In genomic region chr2:200765139-200765951, GRCh38 we compare ENCODE assay signal across 8 cellular contexts. TPM values are rescaled to one million over a fixed set of nuclear protein-coding genes. Genes with fewer than 3 reads are reported as not detected.
DNase-seq lines count a peak whose midpoint lies in the region; ATAC-seq and TF ChIP-seq lines count a peak whose summit lies in the region.

No MANE protein-coding gene starts in this region.

- ATAC-seq in naive thymus-derived CD4-positive, alpha-beta T cell = peak; percentile 22
- no peak for ATAC-seq in GM19324 (IDR thresholded peaks at IDR 0.05; ENCODE audit: low FRiP score, unreplicated experiment)
- no peak for ATAC-seq in GM21737 (IDR thresholded peaks at IDR 0.05; ENCODE audit: unreplicated experiment)

- peaks cover 0 to 28% (median 0%) of the 10 kb centered on the region in 7 donors for H3K4me1 Mint-ChIP-seq in naive thymus-derived CD4-positive, alpha-beta T cell

- H3K9me3 ChIP-seq in KOPT-K1 (ENCODE audit: insufficient read depth, low read length, poor library complexity, severe bottlenecking) = no peaks in the 10 kb centered on the region
- H3K9me3 ChIP-seq in naive thymus-derived CD4-positive, alpha-beta T cell (ENCODE audit: control insufficient read depth in 2 of 3, low read length in 3 of 3) = no peaks in the 10 kb centered on the region
- H3K9me3 ChIP-seq in SJCRH30 (replicated peaks) = no peaks in the 10 kb centered on the region

- H3K4me1 ChIP-seq in naive thymus-derived CD4-positive, alpha-beta T cell (ENCODE audit: control insufficient read depth in 2 of 2, insufficient read depth in 2 of 2, low read length in 2 of 2) = no peaks in the 10 kb centered on the region
- no peaks in the 10 kb centered on the region for H3K4me1 ChIP-seq in SJCRH30

- H3K9me3 Mint-ChIP-seq in naive thymus-derived CD4-positive, alpha-beta T cell = no peaks in the 10 kb centered on the region

- peak overlapping the region in 1 of 10 donors; percentile 38 for H3K4me3 Mint-ChIP-seq in naive thymus-derived CD4-positive, alpha-beta T cell

- no peaks in the 10 kb centered on the region for H3K36me3 Mint-ChIP-seq in naive thymus-derived CD4-positive, alpha-beta T cell

- no peak for TF ChIP-seq CTCF in coronary artery (IDR thresholded peaks at IDR 0.05)

- H3K4me3 ChIP-seq in naive thymus-derived CD4-positive, alpha-beta T cell (ENCODE audit: low read length) = no peak overlapping the region
- H3K4me3 ChIP-seq in SJCRH30 (no peak overlapping the region), coronary artery (no peak overlapping the region)

- peak overlapping the region in 1 of 9 donors; percentile 40 for H3K27ac Mint-ChIP-seq in naive thymus-derived CD4-positive, alpha-beta T cell

- intact Hi-C loops in naive thymus-derived CD4-positive, alpha-beta T cell (cut with micrococcal nuclease) = loop anchor here in 1 of 2 donors (5.0 kb wide), 1 partner anchor 53 kb away; no protein-coding TSS in a partner anchor

- no peaks in the 10 kb centered on the region for H3K36me3 ChIP-seq in KOPT-K1 (ENCODE audit: insufficient read depth, low read length)
- H3K36me3 ChIP-seq in naive thymus-derived CD4-positive, alpha-beta T cell (ENCODE audit: control insufficient read depth in 2 of 3, insufficient read depth in 3 of 3, low read length in 3 of 3) = no peaks in the 10 kb centered on the region
- no peaks in the 10 kb centered on the region for H3K36me3 ChIP-seq in SJCRH30

- no peaks in the 10 kb centered on the region for H3K27me3 Mint-ChIP-seq in naive thymus-derived CD4-positive, alpha-beta T cell

- CTCF ChIA-PET in naive thymus-derived CD4-positive, alpha-beta T cell (lab: Charles Lee) = no interaction called here

- peak; percentile 98 for DNase-seq in ELR (ENCODE audit: low read depth)
- DNase-seq in amniotic stem cell (lab: John Stamatoyannopoulos, UW) = peak; percentile 66
- DNase-seq in naive thymus-derived CD4-positive, alpha-beta T cell = peak in 1 of 9 donors; percentile 43
- no peak for DNase-seq in SJCRH30
- no peak for DNase-seq in coronary artery (ENCODE audit: low spot score)

- POLR2A ChIA-PET in naive thymus-derived CD4-positive, alpha-beta T cell (lab: Charles Lee) = interaction anchor here (0.5 kb wide), 1 partner anchor 199 kb away, joined by 3 read pairs; no protein-coding TSS in a partner anchor

- H3K27ac ChIP-seq in KOPT-K1 (ENCODE audit: low read depth, low read length, poor library complexity, severe bottlenecking) (peak overlapping the region; percentile 37), SJCRH30 (no peak overlapping the region), coronary artery (peak overlapping the region in 1 of 2 donors; percentile 18)
- H3K27ac ChIP-seq in naive thymus-derived CD4-positive, alpha-beta T cell (ENCODE audit: low read depth, low read length) = no peak overlapping the region

- H3K27me3 ChIP-seq in naive thymus-derived CD4-positive, alpha-beta T cell (ENCODE audit: control insufficient read depth in 2 of 2, insufficient read depth in 2 of 2, low read length in 2 of 2) = no peaks in the 10 kb centered on the region
- H3K27me3 ChIP-seq in SJCRH30 = peaks cover 4% of the 10 kb centered on the region

RNA-seq across cellular contexts. Expression of gene BZW1, which starts 46.4 kb away (rescaled TPM):
- total RNA-seq in naive thymus-derived CD4-positive, alpha-beta T cell = 100 to 1,000 TPM; 127 to 246 (median 207) TPM
- polyA plus RNA-seq in naive thymus-derived CD4-positive, alpha-beta T cell = 100 to 1,000 TPM; 155 to 162 TPM
- total RNA-seq in SJCRH30 (2014; rRNA removed; shearing (Covaris generic)) = 448 and 478 TPM in 2 replicates

Comparison
In these comparisons a context has a peak if more than half of its experiments do, and no peak if none do; other contexts are left out.
1. DNase-seq: peak in ELR (single experiment) and amniotic stem cell (single experiment); none in SJCRH30 (0 of 2) and coronary artery (single experiment).